18 cellular contexts compared by ENCODE assay signal in the genomic region with DNA sequence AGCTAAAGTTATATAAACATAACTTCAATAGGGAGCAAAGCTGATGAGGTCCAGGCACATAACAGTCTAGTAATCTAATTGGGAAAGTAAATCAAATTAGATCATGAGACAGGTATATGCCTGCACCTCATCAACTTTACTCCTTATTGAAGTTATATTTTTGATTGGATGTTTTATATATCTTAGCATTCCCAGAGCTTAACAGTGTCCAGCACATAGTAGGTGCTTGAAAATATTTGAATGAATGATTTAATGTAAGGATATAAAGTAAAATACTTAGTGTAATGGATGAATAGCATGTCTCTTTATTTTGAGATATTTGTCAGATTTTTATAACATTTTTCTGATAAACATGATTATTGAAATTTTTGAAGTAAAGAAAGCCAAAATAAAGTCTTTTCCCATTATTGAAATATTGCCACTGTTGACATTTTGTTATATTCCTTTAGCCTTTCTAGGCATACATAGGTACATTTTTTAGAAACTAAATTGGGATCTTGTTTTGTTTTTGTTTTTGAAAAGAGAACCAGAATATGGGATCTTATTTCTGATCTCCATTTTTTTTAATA. TPM values are rescaled to one million over a fixed set of nuclear protein-coding genes. Genes with fewer than 3 reads are reported as not detected.
A peak's percentile ranks its signal among the peaks of the same experiment; 100 is the strongest.
DNase-seq lines count a peak whose midpoint lies in the region; ATAC-seq and TF ChIP-seq lines count a peak whose summit lies in the region.
"Had no signal": no experiment of that assay in that cellular context is flagged by ENCODE, and none has a peak within 500 bp of the region (broad histone marks: within the 10 kb centered on the region; RNA-seq: fewer than 3 reads in every experiment).

No MANE protein-coding gene starts in this region.

- H3K27ac ChIP-seq in BLaER1, result no peak overlapping the region
- H3K27ac ChIP-seq in Karpas-422 (ENCODE audit: low read length), result no peak overlapping the region
- no peak overlapping the region for H3K27ac ChIP-seq in SU-DHL-6 (ENCODE audit: low read depth, low read length)
- H3K27ac ChIP-seq in neural cell (ENCODE audit: low read length), result no peak overlapping the region
- H3K27ac ChIP-seq: C4-2B had no signal

- 0 out of 2 replicates have a peak overlapping the region, but pooled peaks have one; percentile 90 for H3K9ac ChIP-seq in BLaER1
- no peak overlapping the region for H3K9ac ChIP-seq in Karpas-422 (ENCODE audit: low read length)
- peak overlapping the region; percentile 95 for H3K9ac ChIP-seq in SU-DHL-6 (ENCODE audit: low read length)
- H3K9ac ChIP-seq in neural cell (ENCODE audit: low read length), result no peak overlapping the region

- H3F3A ChIP-seq in SU-DHL-6 (ENCODE audit: insufficient read depth) (peaks cover 14% of the 10 kb centered on the region), neural cell (ENCODE audit: insufficient read depth, low read length, poor library complexity, severe bottlenecking) (no peaks in the 10 kb centered on the region)

- H2AFZ ChIP-seq in Karpas-422 (ENCODE audit: low read length), result no peak overlapping the region
- no peak overlapping the region for H2AFZ ChIP-seq in SU-DHL-6 (ENCODE audit: low read depth, low read length, severe bottlenecking)
- no peak overlapping the region for H2AFZ ChIP-seq in neural cell (ENCODE audit: low read depth, low read length)

- no peaks in the 10 kb centered on the region for H3K27me3 Mint-ChIP-seq in stimulated activated naive B cell treated with anti-CD40 and anti-IgM and Interleukin-4, amounts not matched to agents 10 μg/mL and 1 μg/mL and 100 μg/mL, for 72 hours
- H3K27me3 Mint-ChIP-seq: activated naive CD8-positive, alpha-beta T cell; natural killer cell treated with Interleukin-12 subunit alpha and Interleukin-12 subunit beta and Interleukin-15 and Interleukin-18, amount 100 ng/mL, for 72 hours had no signal

- H3K4me2 ChIP-seq in BLaER1 (peak overlapping the region; percentile 91), Karpas-422 (ENCODE audit: low read depth, low read length, poor library complexity, severe bottlenecking) (peak overlapping the region; percentile 86), SU-DHL-6 (ENCODE audit: low read depth, low read length, poor library complexity, severe bottlenecking) (peak overlapping the region; percentile 94), neural cell (ENCODE audit: low read length) (peak overlapping the region; percentile 63)

- H3K9me3 Mint-ChIP-seq in stimulated activated naive B cell treated with anti-CD40 and anti-IgM and Interleukin-4, amounts not matched to agents 10 μg/mL and 1 μg/mL and 100 μg/mL, for 72 hours, result no peaks in the 10 kb centered on the region
- H3K9me3 Mint-ChIP-seq: natural killer cell treated with Interleukin-12 subunit alpha and Interleukin-12 subunit beta and Interleukin-15 and Interleukin-18, amount 100 ng/mL, for 72 hours had no signal

- H3K9me3 ChIP-seq in BLaER1 (no peaks in the 10 kb centered on the region), Karpas-422 (ENCODE audit: low read length) (no peaks in the 10 kb centered on the region), SU-DHL-6 (ENCODE audit: insufficient read depth, low read length) (no peaks in the 10 kb centered on the region), neural cell (ENCODE audit: low read length) (no peaks in the 10 kb centered on the region)
- H3K9me3 ChIP-seq: upper lobe of left lung had no signal

- TF ChIP-seq CTCF in SU-DHL-6 (IDR thresholded peaks at IDR 0.05; ENCODE audit: insufficient read depth, low read length, poor library complexity, severe bottlenecking), result no peak
- TF ChIP-seq CTCF in neural cell (IDR thresholded peaks at IDR 0.05; ENCODE audit: poor library complexity, severe bottlenecking), result no peak

- ATAC-seq in HG02678 (IDR thresholded peaks at IDR 0.05; ENCODE audit: unreplicated experiment), result no peak
- ATAC-seq in stimulated activated naive B cell treated with anti-CD40 and anti-IgM and Interleukin-4, amounts not matched to agents 10 μg/mL and 1 μg/mL and 100 μg/mL, for 72 hours (replicated peaks), result no peak
- ATAC-seq: activated CD8-positive, alpha-beta T cell treated with anti-CD3 and anti-CD28 coated beads, Interleukin-2, amount 10 ng/mL, durations not matched to agents 7 days and 5 days; left colon; natural killer cell treated with Interleukin-12 subunit alpha and Interleukin-12 subunit beta and Interleukin-15 and Interleukin-18, amount 100 ng/mL, for 72 hours had no signal

- H3K4me3 Mint-ChIP-seq in stimulated activated naive B cell treated with anti-CD40 and anti-IgM and Interleukin-4, amounts not matched to agents 10 μg/mL and 1 μg/mL and 100 μg/mL, for 72 hours, result no peak overlapping the region
- H3K4me3 Mint-ChIP-seq: activated CD8-positive, alpha-beta T cell treated with anti-CD3 and anti-CD28 coated beads, Interleukin-2, amount 10 ng/mL, durations not matched to agents 7 days and 5 days; activated naive CD8-positive, alpha-beta T cell; natural killer cell treated with Interleukin-12 subunit alpha and Interleukin-12 subunit beta and Interleukin-15 and Interleukin-18, amount 100 ng/mL, for 72 hours had no signal

- TF ChIP-seq EP300 in neural cell (conservative IDR thresholded peaks at IDR 0.05; ENCODE audit: poor library complexity, severe bottlenecking), result no peak

- peaks cover 76% of the 10 kb centered on the region for H3K79me2 ChIP-seq in Karpas-422 (ENCODE audit: low read length)
- peaks cover 73% of the 10 kb centered on the region for H3K79me2 ChIP-seq in SU-DHL-6 (ENCODE audit: insufficient read depth, low read length)
- H3K79me2 ChIP-seq in neural cell (replicated peaks; ENCODE audit: insufficient read depth, low read length), result peaks cover 14% of the 10 kb centered on the region

- no peaks in the 10 kb centered on the region for H3K9me2 ChIP-seq in Karpas-422 (replicated peaks; ENCODE audit: insufficient read depth, low read length)
- no peaks in the 10 kb centered on the region for H3K9me2 ChIP-seq in SU-DHL-6 (replicated peaks; ENCODE audit: insufficient read depth, low read length)
- H3K9me2 ChIP-seq in neural cell (ENCODE audit: insufficient read depth, low read length), result no peaks in the 10 kb centered on the region

- DNase-seq in Karpas-422 (no peak), cerebellum (ENCODE audit: low spot score) (no peak)
- DNase-seq in stimulated activated naive B cell treated with anti-CD40 and anti-IgM and Interleukin-4, amounts not matched to agents 10 μg/mL and 1 μg/mL and 100 μg/mL, for 72 hours, result no peak
- DNase-seq: activated CD4-positive, alpha-beta T cell treated with anti-CD3 and anti-CD28 coated beads for 4 hours; activated CD8-positive, alpha-beta T cell treated with anti-CD3 and anti-CD28 coated beads, Interleukin-2, amount 10 ng/mL, durations not matched to agents 7 days and 5 days; activated effector memory CD4-positive, alpha-beta T cell treated with anti-CD3 and anti-CD28 coated beads, Interleukin-2, amount 50 U/mL, for 16 hours; GDM1; left colon; NCI-H1092 treated with DMSO at 0.1 percent for 48 hours; stimulated activated naive CD4-positive, alpha-beta T cell; upper lobe of left lung had no signal

- H3K36me3 Mint-ChIP-seq in stimulated activated naive B cell treated with anti-CD40 and anti-IgM and Interleukin-4, amounts not matched to agents 10 μg/mL and 1 μg/mL and 100 μg/mL, for 72 hours, result peaks cover 0 to 9% of the 10 kb centered on the region in 2 donors
- H3K36me3 Mint-ChIP-seq: activated naive CD8-positive, alpha-beta T cell had no signal

- H3K27ac Mint-ChIP-seq in stimulated activated naive B cell treated with anti-CD40 and anti-IgM and Interleukin-4, amounts not matched to agents 10 μg/mL and 1 μg/mL and 100 μg/mL, for 72 hours, result no peak overlapping the region
- H3K27ac Mint-ChIP-seq: activated CD8-positive, alpha-beta T cell treated with anti-CD3 and anti-CD28 coated beads, Interleukin-2, amount 10 ng/mL, durations not matched to agents 7 days and 5 days; activated naive CD8-positive, alpha-beta T cell; natural killer cell treated with Interleukin-12 subunit alpha and Interleukin-12 subunit beta and Interleukin-15 and Interleukin-18, amount 100 ng/mL, for 72 hours had no signal

- H3K4me1 ChIP-seq in BLaER1 (peaks cover 60% of the 10 kb centered on the region), Karpas-422 (ENCODE audit: low read length) (peaks cover 40% of the 10 kb centered on the region)

- peak overlapping the region; percentile 81; the same call in 1 of the 2 replicates for H3K4me3 ChIP-seq in BLaER1
- peak overlapping the region; percentile 96; the same call in 1 of the 2 replicates for H3K4me3 ChIP-seq in Karpas-422 (ENCODE audit: low read length)
- H3K4me3 ChIP-seq in SU-DHL-6 (ENCODE audit: insufficient read depth, low read length, poor library complexity, severe bottlenecking), result no peak overlapping the region
- peak overlapping the region; percentile 76 for H3K4me3 ChIP-seq in neural cell (ENCODE audit: low read length)
- H3K4me3 ChIP-seq: upper lobe of left lung had no signal

- H3K36me3 ChIP-seq in BLaER1 (peaks cover 17% of the 10 kb centered on the region), Karpas-422 (ENCODE audit: insufficient read depth, low read length) (peaks cover 1% of the 10 kb centered on the region; the same call in 1 of the 2 replicates), SU-DHL-6 (ENCODE audit: low read length) (peaks cover 22% of the 10 kb centered on the region), neural cell (ENCODE audit: insufficient read depth, low read length) (no peaks in the 10 kb centered on the region)
- H3K36me3 ChIP-seq: upper lobe of left lung had no signal

- H4K20me1 ChIP-seq in BLaER1, result no peaks in the 10 kb centered on the region
- no peaks in the 10 kb centered on the region for H4K20me1 ChIP-seq in Karpas-422 (ENCODE audit: insufficient read depth, low read depth, low read length)
- peaks cover 9% of the 10 kb centered on the region; the same call in 1 of the 2 replicates for H4K20me1 ChIP-seq in SU-DHL-6 (ENCODE audit: low read depth, low read length)
- H4K20me1 ChIP-seq in neural cell (ENCODE audit: insufficient read depth), result no peaks in the 10 kb centered on the region

- no peaks in the 10 kb centered on the region for H3K27me3 ChIP-seq in BLaER1
- no peaks in the 10 kb centered on the region for H3K27me3 ChIP-seq in Karpas-422 (ENCODE audit: low read length)
- H3K27me3 ChIP-seq in SU-DHL-6 (ENCODE audit: low read length), result no peaks in the 10 kb centered on the region
- no peaks in the 10 kb centered on the region for H3K27me3 ChIP-seq in neural cell (ENCODE audit: insufficient read depth, low read depth, low read length)
- H3K27me3 ChIP-seq: upper lobe of left lung had no signal

- TF ChIP-seq RAD21 in neural cell (conservative IDR thresholded peaks at IDR 0.05), result no peak

- H3K4me1 Mint-ChIP-seq in stimulated activated naive B cell treated with anti-CD40 and anti-IgM and Interleukin-4, amounts not matched to agents 10 μg/mL and 1 μg/mL and 100 μg/mL, for 72 hours, result peaks cover 0 to 9% of the 10 kb centered on the region in 2 donors

TF ChIP-seq in neural cell, 6 proteins besides CTCF, POLR2A, EP300 and RAD21 (continues in another document):
- no peak for TF ChIP-seq POLR2AphosphoS5 (IDR thresholded peaks at IDR 0.05)

RNA-seq across cellular contexts. Expression of gene CDC7, which starts 2.8 kb away (rescaled TPM):
- total RNA-seq in Karpas-422 (2014; rRNA removed; shearing (Covaris generic); ENCODE audit: low replicate concordance), result 8.6 and 16.1 TPM in 2 replicates
- polyA plus RNA-seq in neural cell, result 33.2 and 34.6 TPM in 2 replicates
- 24.2 and 26.1 TPM in 2 replicates for polyA minus RNA-seq in neural cell
- total RNA-seq in cerebellum, result 23.2 TPM

Comparison
In these comparisons a context has a peak if more than half of its experiments do, and no peak if none do; other contexts are left out.
1. H3K9ac ChIP-seq: peak in BLaER1 (single experiment) and SU-DHL-6 (single experiment); none in Karpas-422 (single experiment) and neural cell (single experiment).
2. Peak in every context shown above with its lines, with median percentiles within 50 percentile points of each other: H3K4me2 ChIP-seq.